In genomic region chr7:76318488-76319353, GRCh38 we compare ENCODE assay signal across 8 cellular contexts. TPM values are rescaled to one million over a fixed set of nuclear protein-coding genes. Genes with fewer than 3 reads are reported as not detected.
DNase-seq lines count a peak whose midpoint lies in the region; ATAC-seq and TF ChIP-seq lines count a peak whose summit lies in the region.

No MANE protein-coding gene starts in this region.

- peaks cover 50% of the 10 kb centered on the region for H3K36me3 Mint-ChIP-seq in Caco-2 (ENCODE audit: insufficient read depth, unreplicated experiment)

- H3K4me1 Mint-ChIP-seq in Caco-2 (ENCODE audit: low read depth, unreplicated experiment) = peaks cover 13% of the 10 kb centered on the region
- peaks cover 43% of the 10 kb centered on the region for H3K4me1 Mint-ChIP-seq in stimulated activated naive CD8-positive, alpha-beta T cell treated with anti-CD3 and anti-CD28 coated beads, Interleukin-15, amount 100 ng/mL, for 72 hours

- H3K36me3 ChIP-seq in Caco-2 (ENCODE audit: control insufficient read depth, insufficient read depth, low read length) = no peaks in the 10 kb centered on the region; the same call in 1 of the 2 replicates
- no peaks in the 10 kb centered on the region for H3K36me3 ChIP-seq in muscle layer of colon (ENCODE audit: insufficient read depth, low read length)

- DNase-seq in Caco-2 (peak; percentile 78 to 80), NOMO-1 treated with dmso at 0.1 percent for 144 hours (lab: John Stamatoyannopoulos, UW; ENCODE audit: unreplicated experiment) (peak; percentile 90), activated T-cell treated with anti-CD3 and anti-CD28 coated beads for 1 hour (ENCODE audit: low read depth) (peak; percentile 42), epithelial cell of proximal tubule (ENCODE audit: low read depth) (no peak)
- peak; percentile 68 to 81 for DNase-seq in stimulated activated naive CD8-positive, alpha-beta T cell treated with anti-CD3 and anti-CD28 coated beads, Interleukin-15, amount 100 ng/mL, for 72 hours

- peak overlapping the region; percentile 72 for H3K27ac Mint-ChIP-seq in Caco-2 (ENCODE audit: unreplicated experiment)
- H3K27ac Mint-ChIP-seq in stimulated activated naive CD8-positive, alpha-beta T cell treated with anti-CD3 and anti-CD28 coated beads, Interleukin-15, amount 100 ng/mL, for 72 hours = peak overlapping the region; percentile 99

- intact Hi-C loops in Caco-2 (cut with micrococcal nuclease; ENCODE audit: unreplicated experiment) = loop anchor here (2.0 kb wide), 2 partner anchors 40 to 74 kb away; partner anchors contain the start of gene YWHAG

- peak overlapping the region; percentile 99 for H3K27ac ChIP-seq in muscle layer of colon (ENCODE audit: low read depth, low read length)

- H3K9ac ChIP-seq in muscle layer of colon (ENCODE audit: low read length) = peak overlapping the region; percentile 42

- H3K9me3 ChIP-seq in Caco-2 (no peaks in the 10 kb centered on the region), muscle layer of colon (ENCODE audit: low read length) (no peaks in the 10 kb centered on the region)

- H3K27me3 ChIP-seq in Caco-2 (replicated peaks; ENCODE audit: control insufficient read depth, insufficient read depth, low read length) = no peaks in the 10 kb centered on the region
- H3K27me3 ChIP-seq in muscle layer of colon (ENCODE audit: control insufficient read depth in 1 of 2, insufficient read depth in 2 of 2, low read length in 2 of 2) = no peaks in the 10 kb centered on the region

- peak; percentile 18 to 21 for TF ChIP-seq CTCF in Caco-2 (IDR thresholded peaks at IDR 0.05; ENCODE audit: insufficient read depth in 1 of 2, low read depth in 1 of 2, low read length in 1 of 2, severe bottlenecking in 1 of 2, unreplicated experiment in 1 of 2)
- TF ChIP-seq CTCF in epithelial cell of proximal tubule (conservative IDR thresholded peaks at IDR 0.05; ENCODE audit: low read depth, low read length) = peak; percentile 36

- POLR2A ChIA-PET in Caco-2 (lab: Charles Lee) = interaction anchor here (0.7 to 1.6 kb wide), 3 partner anchors 40 to 152 kb away, joined by 3 to 4 read pairs (median 3); partner anchors contain the start of gene YWHAG

- peak overlapping the region; percentile 76 for H3K4me3 Mint-ChIP-seq in Caco-2 (ENCODE audit: unreplicated experiment)
- H3K4me3 Mint-ChIP-seq in stimulated activated naive CD8-positive, alpha-beta T cell treated with anti-CD3 and anti-CD28 coated beads, Interleukin-15, amount 100 ng/mL, for 72 hours = peak overlapping the region; percentile 83 to 90

- H3K4me3 ChIP-seq in Caco-2 (ENCODE audit: low read depth, low read length) = peak overlapping the region; percentile 54
- H3K4me3 ChIP-seq in epithelial cell of proximal tubule (ENCODE audit: low read depth, low read length) = peak overlapping the region; percentile 88
- peak overlapping the region; percentile 89 to 91 for H3K4me3 ChIP-seq in muscle layer of colon (ENCODE audit: low read depth in 1 of 2, low read length in 2 of 2)

- H3K27me3 Mint-ChIP-seq in Caco-2 (ENCODE audit: insufficient read depth, unreplicated experiment) = no peaks in the 10 kb centered on the region
- no peaks in the 10 kb centered on the region for H3K27me3 Mint-ChIP-seq in stimulated activated naive CD8-positive, alpha-beta T cell treated with anti-CD3 and anti-CD28 coated beads, Interleukin-15, amount 100 ng/mL, for 72 hours

- CTCF ChIA-PET in Caco-2 (lab: Charles Lee) = interaction anchor here (0.5 to 1.4 kb wide), 6 partner anchors 22 to 152 kb away, joined by 3 to 7 read pairs (median 4); partner anchors contain the start of gene YWHAG

- peaks cover 12% of the 10 kb centered on the region for H3K4me1 ChIP-seq in Caco-2
- peaks cover 23% of the 10 kb centered on the region for H3K4me1 ChIP-seq in muscle layer of colon (ENCODE audit: insufficient read depth, low read length)

- TSS peak; percentile 61 for BruUV-seq in Caco-2 (replicated peaks; lab: Mats Ljungman, UMichigan)

- H3K9me3 Mint-ChIP-seq in Caco-2 (ENCODE audit: unreplicated experiment) = no peaks in the 10 kb centered on the region
- no peaks in the 10 kb centered on the region for H3K9me3 Mint-ChIP-seq in stimulated activated naive CD8-positive, alpha-beta T cell treated with anti-CD3 and anti-CD28 coated beads, Interleukin-15, amount 100 ng/mL, for 72 hours

- ATAC-seq in GM19452 (IDR thresholded peaks at IDR 0.05; ENCODE audit: unreplicated experiment) (peak; percentile 53), HG03521 (IDR thresholded peaks at IDR 0.05; ENCODE audit: unreplicated experiment) (peak; percentile 34)
- peak; percentile 63 for ATAC-seq in stimulated activated naive CD8-positive, alpha-beta T cell treated with anti-CD3 and anti-CD28 coated beads, Interleukin-15, amount 100 ng/mL, for 72 hours

RNA-seq across cellular contexts. Expression of gene HSPB1, which starts 16.2 kb away (rescaled TPM):
- total RNA-seq in Caco-2 (2022) (82.1 and 89.1 TPM in 2 replicates), epithelial cell of proximal tubule (199 and 435 TPM in 2 replicates)

RNA-seq across cellular contexts. Expression of gene YWHAG, which starts 40.1 kb away (rescaled TPM):
- total RNA-seq in Caco-2 (2022) (141 and 150 TPM in 2 replicates), epithelial cell of proximal tubule (71.4 and 74.7 TPM in 2 replicates)
